ENCODE assay signal across 9 cellular contexts in genomic region chr1:32224285-32224684, GRCh38. TPM values are rescaled to one million over a fixed set of nuclear protein-coding genes. Genes with fewer than 3 reads are reported as not detected.
A peak's percentile ranks its signal among the peaks of the same experiment; 100 is the strongest.
DNase-seq lines count a peak whose midpoint lies in the region; ATAC-seq and TF ChIP-seq lines count a peak whose summit lies in the region.
"Had no signal": no experiment of that assay in that cellular context is flagged by ENCODE, and none has a peak within 500 bp of the region (broad histone marks: within the 10 kb centered on the region; RNA-seq: fewer than 3 reads in every experiment).

No MANE protein-coding gene starts in this region.

- no peaks in the 10 kb centered on the region for H3K9me3 ChIP-seq in HCT116 (ENCODE audit: control insufficient read depth in 1 of 2, insufficient read depth in 1 of 2, low read depth in 1 of 2, low read length in 2 of 2)

- H3K4me1 ChIP-seq in HCT116 (ENCODE audit: control insufficient read depth in 1 of 2, insufficient read depth in 2 of 2, low read length in 2 of 2) = peaks cover 15 to 35% of the 10 kb centered on the region in 2 experiments

- TF ChIP-seq RAD21 in HCT116 (IDR thresholded peaks at IDR 0.05; ENCODE audit: low read depth) = no peak

- no peaks in the 10 kb centered on the region for H4K20me1 ChIP-seq in HCT116 (ENCODE audit: insufficient read depth)

- no peaks in the 10 kb centered on the region for H3K27me3 ChIP-seq in HCT116 (ENCODE audit: insufficient read depth, low read length)

- H3K36me3 ChIP-seq in HCT116 (ENCODE audit: control insufficient read depth in 1 of 2, insufficient read depth in 2 of 2, low read length in 2 of 2) = peaks cover 33 to 41% of the 10 kb centered on the region in 2 experiments

- intact Hi-C loops in HCT116 (cut with micrococcal nuclease) = no loop called here
- intact Hi-C loops in activated T-helper 1 cell treated with anti-CD3 and anti-CD28 coated beads, Interleukin-12 subunit alpha, Interleukin-12 subunit beta, Interleukin-2, Interleukin-4 antibody, amounts not matched to agents 30 ng/mL and 10 ng/mL and 1 ng/mL, durations not matched to agents 14 hours and 24 hours and 36 hours (cut with micrococcal nuclease) = loop anchor here (10.0 kb wide), 1 partner anchor 51 kb away; no protein-coding TSS in a partner anchor
- intact Hi-C loops in natural killer cell (cut with micrococcal nuclease) = loop anchor here (5.0 kb wide), 1 partner anchor 113 kb away; the partner anchor contains the start of gene MARCKSL1

- POLR2A ChIA-PET in HCT116 (lab: Charles Lee) = no interaction called here

- no peak overlapping the region for H3K9ac ChIP-seq in HCT116 (ENCODE audit: low read length)

- H3K27ac Mint-ChIP-seq in activated T-helper 1 cell treated with anti-CD3 and anti-CD28 coated beads, Interleukin-12 subunit alpha, Interleukin-12 subunit beta, Interleukin-2, Interleukin-4 antibody, amounts not matched to agents 30 ng/mL and 10 ng/mL and 1 ng/mL, durations not matched to agents 14 hours and 24 hours and 36 hours = no peak overlapping the region
- peak overlapping the region; percentile 92 to 96 for H3K27ac Mint-ChIP-seq in natural killer cell

- H3K4me3 ChIP-seq in HCT116 (replicated peaks in 1 of 2; ENCODE audit: low read depth in 1 of 2, low read length in 2 of 2) = no peak overlapping the region

- H2AFZ ChIP-seq in HCT116 (ENCODE audit: low read depth, low read length, poor library complexity, severe bottlenecking) = no peak overlapping the region

- ATAC-seq in HCT116 (no peak), natural killer cell (no peak), GM19328 (IDR thresholded peaks at IDR 0.05; ENCODE audit: unreplicated experiment) (no peak)

- peak overlapping the region; percentile 98 for H3K4me3 Mint-ChIP-seq in activated T-helper 1 cell treated with anti-CD3 and anti-CD28 coated beads, Interleukin-12 subunit alpha, Interleukin-12 subunit beta, Interleukin-2, Interleukin-4 antibody, amounts not matched to agents 30 ng/mL and 10 ng/mL and 1 ng/mL, durations not matched to agents 14 hours and 24 hours and 36 hours
- H3K4me3 Mint-ChIP-seq in natural killer cell = peak overlapping the region; percentile 56

- peaks cover 58% of the 10 kb centered on the region for H3K79me2 ChIP-seq in HCT116 (ENCODE audit: insufficient read depth, low read length)

- no peaks in the 10 kb centered on the region for H3K9me3 Mint-ChIP-seq in activated T-helper 1 cell treated with anti-CD3 and anti-CD28 coated beads, Interleukin-12 subunit alpha, Interleukin-12 subunit beta, Interleukin-2, Interleukin-4 antibody, amounts not matched to agents 30 ng/mL and 10 ng/mL and 1 ng/mL, durations not matched to agents 14 hours and 24 hours and 36 hours
- H3K9me3 Mint-ChIP-seq in natural killer cell = no peaks in the 10 kb centered on the region

- no TSS peak for BruUV-seq in HCT116 (replicated peaks; lab: Mats Ljungman, UMichigan)

- H3K27me3 Mint-ChIP-seq in activated T-helper 1 cell treated with anti-CD3 and anti-CD28 coated beads, Interleukin-12 subunit alpha, Interleukin-12 subunit beta, Interleukin-2, Interleukin-4 antibody, amounts not matched to agents 30 ng/mL and 10 ng/mL and 1 ng/mL, durations not matched to agents 14 hours and 24 hours and 36 hours (ENCODE audit: insufficient read depth) = no peaks in the 10 kb centered on the region
- H3K27me3 Mint-ChIP-seq in natural killer cell (ENCODE audit: low read depth in 2 of 2) = no peaks in the 10 kb centered on the region

- no peaks in the 10 kb centered on the region for H3K9me2 ChIP-seq in HCT116 (ENCODE audit: insufficient read depth)

- CTCF ChIA-PET in HCT116 (lab: Charles Lee) = no interaction called here

- TF ChIP-seq CTCF in HCT116 (IDR thresholded peaks at IDR 0.05 in 2 of 3, conservative IDR thresholded peaks at IDR 0.05 in 1 of 3; ENCODE audit: borderline replicate concordance in 1 of 3, insufficient read depth in 1 of 3, low read depth in 2 of 3, low read length in 2 of 3) (no peak), natural killer cell (IDR thresholded peaks at IDR 0.05) (no peak)

- no peak overlapping the region for H3K27ac ChIP-seq in HCT116 (ENCODE audit: low read depth, low read length)
- H3K27ac ChIP-seq: WERI-Rb-1 had no signal

- H3K36me3 Mint-ChIP-seq in activated T-helper 1 cell treated with anti-CD3 and anti-CD28 coated beads, Interleukin-12 subunit alpha, Interleukin-12 subunit beta, Interleukin-2, Interleukin-4 antibody, amounts not matched to agents 30 ng/mL and 10 ng/mL and 1 ng/mL, durations not matched to agents 14 hours and 24 hours and 36 hours (ENCODE audit: low read depth) = peaks cover 39% of the 10 kb centered on the region
- peaks cover 18% of the 10 kb centered on the region for H3K36me3 Mint-ChIP-seq in natural killer cell

- RAD21 ChIA-PET in HCT116 (lab: Charles Lee; ENCODE audit: low non-redundant PET in 1 of 2, low total read pairs in 2 of 2, uncharacterized antibody in 2 of 2, unreplicated experiment in 2 of 2) = no interaction called here

- H3K4me1 Mint-ChIP-seq in activated T-helper 1 cell treated with anti-CD3 and anti-CD28 coated beads, Interleukin-12 subunit alpha, Interleukin-12 subunit beta, Interleukin-2, Interleukin-4 antibody, amounts not matched to agents 30 ng/mL and 10 ng/mL and 1 ng/mL, durations not matched to agents 14 hours and 24 hours and 36 hours (ENCODE audit: low read depth) = peaks cover 32% of the 10 kb centered on the region
- peaks cover 20 to 29% of the 10 kb centered on the region in 2 donors for H3K4me1 Mint-ChIP-seq in natural killer cell

- H3K4me2 ChIP-seq in HCT116 (ENCODE audit: low read length) = peak overlapping the region; percentile 96; the same call in 1 of the 2 replicates

- no peak for DNase-seq in HCT116 (ENCODE audit: low read depth, low spot score)
- no peak for DNase-seq in activated T-helper 1 cell treated with anti-CD3 and anti-CD28 coated beads, Interleukin-12 subunit alpha, Interleukin-12 subunit beta, Interleukin-2, Interleukin-4 antibody, amounts not matched to agents 30 ng/mL and 10 ng/mL and 1 ng/mL, durations not matched to agents 14 hours and 24 hours and 36 hours (ENCODE audit: low spot score)
- no peak for DNase-seq in natural killer cell
- DNase-seq in amniotic stem cell (lab: John Stamatoyannopoulos, UW) = no peak
- DNase-seq in RKO (ENCODE audit: low spot score) = no peak
- DNase-seq: aorta, DMS153, WERI-Rb-1 had no signal

- TF ChIP-seq POLR2A in HCT116 (IDR thresholded peaks at IDR 0.05; ENCODE audit: borderline replicate concordance, extremely low read depth, insufficient read depth, insufficient read length) = no peak

TF ChIP-seq in HCT116, 20 proteins besides CTCF, POLR2A, EP300 and RAD21 (continues in another document):
- TF ChIP-seq MAX (IDR thresholded peaks at IDR 0.05) (no peak), JUND (IDR thresholded peaks at IDR 0.05) (no peak), POLR2AphosphoS5 (IDR thresholded peaks at IDR 0.05; ENCODE audit: low read depth, low read length) (no peak), EGR1 (IDR thresholded peaks at IDR 0.05; ENCODE audit: low read depth) (no peak)

RNA-seq across cellular contexts. Expression of gene EIF3I, which starts 2.1 kb away (rescaled TPM):
- total RNA-seq in HCT116 (2021; ENCODE audit: unreplicated experiment) = 323 TPM
- polyA plus RNA-seq in HCT116 (2012) = 355 and 407 TPM in 2 replicates
- total RNA-seq in activated T-helper 1 cell treated with anti-CD3 and anti-CD28 coated beads, Interleukin-12 subunit alpha, Interleukin-12 subunit beta, Interleukin-2, Interleukin-4 antibody, amounts not matched to agents 30 ng/mL and 10 ng/mL and 1 ng/mL, durations not matched to agents 14 hours and 24 hours and 36 hours = 297 TPM in 2 replicates
- total RNA-seq in natural killer cell = 100 to 1,000 TPM; 107 to 126 (median 110) TPM

RNA-seq across cellular contexts. Expression of gene TMEM234, which starts 2.1 kb away (rescaled TPM):
- total RNA-seq in HCT116 (2021; ENCODE audit: unreplicated experiment) (12.3 TPM), natural killer cell (10 to 100 TPM; 22.2 to 27.1 (median 24.7) TPM)
- polyA plus RNA-seq in HCT116 (2012) = 8.8 and 9.9 TPM in 2 replicates
- 13.5 and 15.0 TPM in 2 replicates for total RNA-seq in activated T-helper 1 cell treated with anti-CD3 and anti-CD28 coated beads, Interleukin-12 subunit alpha, Interleukin-12 subunit beta, Interleukin-2, Interleukin-4 antibody, amounts not matched to agents 30 ng/mL and 10 ng/mL and 1 ng/mL, durations not matched to agents 14 hours and 24 hours and 36 hours

RNA-seq across cellular contexts. Expression of gene DCDC2B, which starts 15.4 kb away (rescaled TPM):
- total RNA-seq in HCT116 (2021; ENCODE audit: unreplicated experiment) (0.27 TPM), natural killer cell (not detected)
- 0.10 and 0.12 TPM in 2 replicates for polyA plus RNA-seq in HCT116 (2012)
- total RNA-seq in activated T-helper 1 cell treated with anti-CD3 and anti-CD28 coated beads, Interleukin-12 subunit alpha, Interleukin-12 subunit beta, Interleukin-2, Interleukin-4 antibody, amounts not matched to agents 30 ng/mL and 10 ng/mL and 1 ng/mL, durations not matched to agents 14 hours and 24 hours and 36 hours = 0.15 TPM in 1 of 2 replicates, not detected in the other
- total RNA-seq: aorta had no signal
- polyA plus RNA-seq: aorta had no signal

RNA-seq across cellular contexts. Expression of gene IQCC, which starts 18.8 kb away (rescaled TPM):
- 4.7 TPM for total RNA-seq in HCT116 (2021; ENCODE audit: unreplicated experiment)
- polyA plus RNA-seq in HCT116 (2012) = 3.8 and 3.9 TPM in 2 replicates
- total RNA-seq in activated T-helper 1 cell treated with anti-CD3 and anti-CD28 coated beads, Interleukin-12 subunit alpha, Interleukin-12 subunit beta, Interleukin-2, Interleukin-4 antibody, amounts not matched to agents 30 ng/mL and 10 ng/mL and 1 ng/mL, durations not matched to agents 14 hours and 24 hours and 36 hours = 5.7 and 6.0 TPM in 2 replicates
- 1 to 10 TPM; 1.8 to 3.5 (median 3.3) TPM for total RNA-seq in natural killer cell

RNA-seq across cellular contexts. Expression of gene FAM167B, which starts 22.7 kb away (rescaled TPM):
- total RNA-seq in HCT116 (2021; ENCODE audit: unreplicated experiment) (0.42 TPM), natural killer cell (1 to 10 TPM in 1 of 3 donors, under 1 TPM in 2; 0.54 to 1.3 (median 0.80) TPM)
- polyA plus RNA-seq in HCT116 (2012) = 0.42 and 0.55 TPM in 2 replicates
- 0.57 and 0.61 TPM in 2 replicates for total RNA-seq in activated T-helper 1 cell treated with anti-CD3 and anti-CD28 coated beads, Interleukin-12 subunit alpha, Interleukin-12 subunit beta, Interleukin-2, Interleukin-4 antibody, amounts not matched to agents 30 ng/mL and 10 ng/mL and 1 ng/mL, durations not matched to agents 14 hours and 24 hours and 36 hours
